In the genomic region with DNA sequence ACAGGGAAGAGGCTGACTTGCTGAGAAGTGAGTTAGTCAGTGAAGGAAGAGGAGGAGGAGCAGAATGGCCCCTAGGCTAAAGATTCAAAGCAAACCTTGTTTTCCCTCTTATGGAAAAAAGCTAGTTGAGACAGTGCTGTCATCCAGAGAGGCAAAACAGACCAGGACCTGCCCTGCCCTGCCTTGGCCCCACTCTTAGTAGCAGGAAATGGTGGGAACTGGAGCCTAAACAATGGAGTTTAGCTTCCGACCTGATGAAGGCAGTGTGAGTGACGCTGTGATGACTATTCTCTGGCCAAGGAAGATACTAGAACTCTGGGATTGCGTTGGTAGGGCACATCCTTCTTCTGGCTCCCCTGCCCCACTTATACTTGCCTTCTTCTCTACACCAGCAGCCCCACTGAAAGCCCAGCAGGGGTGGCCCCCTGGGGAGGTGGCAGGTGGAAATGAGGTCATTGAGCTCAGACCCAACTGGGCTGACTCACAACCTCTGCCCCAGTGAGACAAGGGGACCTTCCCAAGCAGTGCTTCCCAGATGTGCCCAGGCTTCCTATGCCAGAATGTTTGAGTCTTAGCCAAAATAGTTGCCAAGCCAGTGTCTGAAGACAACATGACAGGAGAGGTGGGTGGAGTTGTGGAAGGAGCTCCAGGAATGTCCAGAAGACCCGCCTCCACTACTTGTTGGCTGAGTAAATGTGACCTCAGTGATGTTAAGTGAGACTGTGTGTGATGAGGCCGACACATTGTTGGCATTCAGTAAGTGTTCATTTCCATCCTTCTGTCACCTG, we compare ENCODE assay signal across 1 cellular context.
TF ChIP-seq lines count a peak whose summit lies in the region.

No MANE protein-coding gene starts in this region.

TF ChIP-seq in IMR-90, 13 proteins besides CTCF, POLR2A, EP300 and RAD21 (continued from another document):
- TF ChIP-seq, protein P1, sequence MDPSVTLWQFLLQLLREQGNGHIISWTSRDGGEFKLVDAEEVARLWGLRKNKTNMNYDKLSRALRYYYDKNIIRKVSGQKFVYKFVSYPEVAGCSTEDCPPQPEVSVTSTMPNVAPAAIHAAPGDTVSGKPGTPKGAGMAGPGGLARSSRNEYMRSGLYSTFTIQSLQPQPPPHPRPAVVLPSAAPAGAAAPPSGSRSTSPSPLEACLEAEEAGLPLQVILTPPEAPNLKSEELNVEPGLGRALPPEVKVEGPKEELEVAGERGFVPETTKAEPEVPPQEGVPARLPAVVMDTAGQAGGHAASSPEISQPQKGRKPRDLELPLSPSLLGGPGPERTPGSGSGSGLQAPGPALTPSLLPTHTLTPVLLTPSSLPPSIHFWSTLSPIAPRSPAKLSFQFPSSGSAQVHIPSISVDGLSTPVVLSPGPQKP (IDR thresholded peaks at IDR 0.05; ENCODE audit: borderline replicate concordance, low read depth, low read length) = no peak
- TF ChIP-seq RCOR1 (IDR thresholded peaks at IDR 0.05; ENCODE audit: insufficient replicate concordance, low read length) = peak; percentile 85
- TF ChIP-seq, protein P2, sequence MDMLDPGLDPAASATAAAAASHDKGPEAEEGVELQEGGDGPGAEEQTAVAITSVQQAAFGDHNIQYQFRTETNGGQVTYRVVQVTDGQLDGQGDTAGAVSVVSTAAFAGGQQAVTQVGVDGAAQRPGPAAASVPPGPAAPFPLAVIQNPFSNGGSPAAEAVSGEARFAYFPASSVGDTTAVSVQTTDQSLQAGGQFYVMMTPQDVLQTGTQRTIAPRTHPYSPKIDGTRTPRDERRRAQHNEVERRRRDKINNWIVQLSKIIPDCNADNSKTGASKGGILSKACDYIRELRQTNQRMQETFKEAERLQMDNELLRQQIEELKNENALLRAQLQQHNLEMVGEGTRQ (IDR thresholded peaks at IDR 0.05; ENCODE audit: low read depth, low read length) = no peak
- TF ChIP-seq CEBPB (IDR thresholded peaks at IDR 0.05; ENCODE audit: low read depth, low read length) = 0 out of 2 replicates have a peak, but pooled peaks have one; percentile 21
